ENCODE assay signal across 8 cellular contexts in the genomic region with DNA sequence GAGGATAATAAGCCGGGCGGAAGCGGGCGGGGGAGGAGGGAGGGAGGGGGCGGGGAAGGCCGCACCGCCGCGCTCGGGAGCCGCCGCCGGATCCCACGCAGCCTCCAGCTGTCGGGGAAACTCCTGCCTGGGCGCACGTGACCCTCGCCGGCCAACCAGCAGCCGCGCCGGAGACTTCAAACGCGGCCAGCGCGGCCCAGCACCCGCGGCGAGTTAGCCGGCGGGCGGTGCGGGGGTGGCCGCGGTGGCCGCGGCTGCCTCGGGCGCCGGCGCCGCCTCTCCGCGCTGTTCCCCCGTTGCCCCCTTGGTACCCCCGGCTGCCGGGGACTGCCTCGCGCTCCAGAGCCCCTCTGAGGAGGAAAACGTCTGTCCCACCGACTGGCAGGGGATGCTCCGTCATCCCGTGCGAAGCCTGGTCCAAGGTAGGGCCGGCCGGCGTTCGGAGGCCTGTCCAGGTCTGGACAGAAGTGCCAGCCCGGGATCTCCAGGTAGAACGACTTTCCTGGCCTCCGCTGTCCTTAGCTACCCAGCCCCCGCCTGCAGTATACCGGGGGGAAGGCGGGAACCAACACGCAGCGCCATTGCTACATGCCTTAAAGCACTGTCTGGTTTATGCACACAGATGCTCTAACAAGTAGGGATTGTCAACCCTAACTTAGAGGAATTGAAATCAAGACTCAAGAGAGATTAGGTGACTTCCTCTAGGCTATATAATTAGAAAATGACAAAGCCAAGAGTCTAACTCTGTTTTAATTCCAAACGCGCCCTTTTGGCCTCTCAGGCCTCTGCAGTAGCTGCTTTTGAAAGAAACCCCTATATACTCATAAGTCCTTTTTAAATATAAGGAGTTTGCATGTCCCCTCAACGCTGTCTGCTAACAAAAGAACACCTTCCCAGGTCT. TPM values are rescaled to one million over a fixed set of nuclear protein-coding genes. Genes with fewer than 3 reads are reported as not detected.
A peak's percentile ranks its signal among the peaks of the same experiment; 100 is the strongest.
DNase-seq lines count a peak whose midpoint lies in the region; ATAC-seq and TF ChIP-seq lines count a peak whose summit lies in the region.

A gene with protein sequence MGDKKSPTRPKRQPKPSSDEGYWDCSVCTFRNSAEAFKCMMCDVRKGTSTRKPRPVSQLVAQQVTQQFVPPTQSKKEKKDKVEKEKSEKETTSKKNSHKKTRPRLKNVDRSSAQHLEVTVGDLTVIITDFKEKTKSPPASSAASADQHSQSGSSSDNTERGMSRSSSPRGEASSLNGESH (minus strand): TSS at position 9 of the 901 bp plus-strand sequence. CDS start 68 bp downstream, outside the sequence.

- no peak for TF ChIP-seq CTCF in GM12864 (IDR thresholded peaks at IDR 0.05; ENCODE audit: low read depth, low read length, missing control alignments)
- TF ChIP-seq CTCF in adrenal gland (IDR thresholded peaks at IDR 0.05), result peak in 1 of 6 experiments; percentile 2
- TF ChIP-seq CTCF in heart right ventricle (IDR thresholded peaks at IDR 0.05), result no peak
- no peak for TF ChIP-seq CTCF in upper lobe of left lung (IDR thresholded peaks at IDR 0.05)

- no peaks in the 10 kb centered on the region for H3K36me3 ChIP-seq in adrenal gland (replicated peaks in 1 of 2)
- H3K36me3 ChIP-seq in heart right ventricle, result peaks cover 0 to 21% (median 0%) of the 10 kb centered on the region in 9 donors
- peaks cover 0 to 9% (median 0%) of the 10 kb centered on the region in 4 donors for H3K36me3 ChIP-seq in upper lobe of left lung

- H3K27ac ChIP-seq in adrenal gland, result peak within 1 kb of the TSS; percentile 63 to 98 (median 94)
- H3K27ac ChIP-seq in heart right ventricle, result peak within 1 kb of the TSS; percentile 88 to 99 (median 94)
- peak within 1 kb of the TSS; percentile 91 to 99 (median 96) for H3K27ac ChIP-seq in upper lobe of left lung

- WGBS in adrenal gland, 4 donors, result 3 to 14% (median 8%) methylated on average over 11 to 69 of the region's 69 CpGs
- 3 to 4% methylated on average over 47 to 69 of the region's 69 CpGs for WGBS in heart right ventricle, 2 donors
- 5 to 14% methylated on average over 11 to 37 of the region's 69 CpGs for WGBS in upper lobe of left lung, 2 donors

- intact Hi-C loops in adrenal gland (cut with DNase I), result loop anchor here (10.0 kb wide), 2 partner anchors 86 to 104 kb away; partner anchors contain the start of genes PPHLN1 (in 2 of the 2) and ZCRB1 (in 2 of the 2)
- intact Hi-C loops in heart right ventricle (cut with DNase I), result loop anchor here in 8 of 10 donors (5.0 to 10.0 kb wide), 7 partner anchors 84 to 336 kb away; partner anchors contain the start of genes PPHLN1 (in 4 of the 8), ZCRB1 (in 4 of the 8) and GXYLT1 (in 3 of the 8)
- intact Hi-C loops in posterior vena cava (cut with DNase I), result loop anchor here in 1 of 2 donors (10.0 kb wide), 1 partner anchor 94 kb away; the partner anchor contains the start of gene GXYLT1

- peak; percentile 51 for DNase-seq in GM12864 (ENCODE audit: low read depth)
- DNase-seq in NCI-H1048 (lab: John Stamatoyannopoulos, UW), result peak; percentile 65
- peak; percentile 76 to 91 (median 82) for DNase-seq in T-helper 1 cell
- peak; percentile 91 to 95 (median 92) for DNase-seq in adrenal gland
- peak; percentile 90 to 92 for DNase-seq in heart right ventricle
- DNase-seq in posterior vena cava (ENCODE audit: low spot score), result peak; percentile 97
- peak; percentile 97 to 99 for DNase-seq in upper lobe of left lung

- peak; percentile 14 to 79 for TF ChIP-seq POLR2A in adrenal gland (IDR thresholded peaks at IDR 0.05)
- peak in 1 of 4 donors; percentile 33 for TF ChIP-seq POLR2A in upper lobe of left lung (IDR thresholded peaks at IDR 0.05)

- H3K4me3 ChIP-seq in GM12864 (ENCODE audit: low read depth, low read length), result peak within 1 kb of the TSS; percentile 75
- peak within 1 kb of the TSS in 3 of 4 donors; percentile 58 to 96 (median 78) for H3K4me3 ChIP-seq in adrenal gland
- peak within 1 kb of the TSS; percentile 67 to 92 (median 78) for H3K4me3 ChIP-seq in heart right ventricle
- H3K4me3 ChIP-seq in upper lobe of left lung, result peak within 1 kb of the TSS; percentile 83 to 95 (median 90)

- peaks cover 5 to 37% of the 10 kb centered on the region in 2 donors for H3K4me1 ChIP-seq in adrenal gland (replicated peaks in 1 of 2)
- H3K4me1 ChIP-seq in heart right ventricle, result peaks cover 0 to 47% (median 39%) of the 10 kb centered on the region in 9 donors
- peaks cover 16 to 35% (median 26%) of the 10 kb centered on the region in 4 donors for H3K4me1 ChIP-seq in upper lobe of left lung

- H3K27me3 ChIP-seq in adrenal gland (no peaks in the 10 kb centered on the region), heart right ventricle (no peaks in the 10 kb centered on the region), upper lobe of left lung (no peaks in the 10 kb centered on the region)

- peak; percentile 86 for ATAC-seq in HG02571 (IDR thresholded peaks at IDR 0.05; ENCODE audit: unreplicated experiment)
- ATAC-seq in heart right ventricle, result peak; percentile 90 to 96 (median 94)
- peak; percentile 92 to 96 for ATAC-seq in upper lobe of left lung (ENCODE audit: low FRiP score in 2 of 2)

- TF ChIP-seq EP300 in upper lobe of left lung (IDR thresholded peaks at IDR 0.05), result no peak

- H3K9me3 ChIP-seq in adrenal gland (replicated peaks in 1 of 3) (no peaks in the 10 kb centered on the region), heart right ventricle (no peaks in the 10 kb centered on the region), upper lobe of left lung (no peaks in the 10 kb centered on the region)

RNA-seq across cellular contexts. Expression of the gene that starts here (rescaled TPM):
- total RNA-seq in adrenal gland, result 10 to 100 TPM; 12.2 to 39.2 (median 26.4) TPM
- polyA plus RNA-seq in adrenal gland, result 10 to 100 TPM; 10.4 to 27.8 (median 16.7) TPM
- total RNA-seq in heart right ventricle, result 100 to 1,000 TPM in 1 of 10 donors, 10 to 100 TPM in 9; 61.9 to 129 (median 90.5) TPM
- polyA plus RNA-seq in heart right ventricle, result 10 to 100 TPM; 26.9 to 41.7 TPM
- total RNA-seq in posterior vena cava, result 10 to 100 TPM; 40.8 to 55.3 TPM
- 10 to 100 TPM; 11.7 to 44.0 (median 29.8) TPM for total RNA-seq in upper lobe of left lung

Comparison
In these comparisons a context has a peak if more than half of its experiments do, and no peak if none do; other contexts are left out.
1. Peak in every context shown above with its lines: DNase-seq, ATAC-seq, H3K4me3 ChIP-seq and H3K27ac ChIP-seq.